In genomic region chr5:157648275-157648990, GRCh38 we compare ENCODE assay signal across 20 cellular contexts. TPM values are rescaled to one million over a fixed set of nuclear protein-coding genes. Genes with fewer than 3 reads are reported as not detected.
"Had no signal": no experiment of that assay in that cellular context is flagged by ENCODE, and none has a peak within 500 bp of the region (broad histone marks: within the 10 kb centered on the region; RNA-seq: fewer than 3 reads in every experiment).

No MANE protein-coding gene starts in this region.

- H3K36me3 ChIP-seq: breast epithelium, heart right ventricle, pancreas, right lobe of liver, spleen, tibial nerve, uterus had no signal

- H3K4me3 Mint-ChIP-seq: activated CD4-positive, alpha-beta memory T cell treated with anti-CD3 and anti-CD28 coated beads, Interleukin-2, amount 10 ng/mL, durations not matched to agents 7 days and 5 days; activated CD8-positive, alpha-beta memory T cell treated with anti-CD3 and anti-CD28 coated beads, Interleukin-2, amount 10 ng/mL, durations not matched to agents 7 days and 5 days; activated naive CD8-positive, alpha-beta T cell; WTC11 had no signal

- H3K4me1 ChIP-seq: breast epithelium, pancreas, right lobe of liver, uterus had no signal

- H3K27ac ChIP-seq: breast epithelium, coronary artery, heart right ventricle, pancreas, right lobe of liver, tibial nerve, uterus had no signal

- H3K4me1 Mint-ChIP-seq: WTC11 had no signal

- H3K4me3 ChIP-seq: breast epithelium, coronary artery, heart right ventricle, pancreas, right lobe of liver, spleen, tibial nerve, uterus had no signal

- ATAC-seq: activated CD8-positive, alpha-beta memory T cell treated with anti-CD3 and anti-CD28 coated beads, Interleukin-2, amount 10 ng/mL, durations not matched to agents 7 days and 5 days; heart right ventricle; left ventricle myocardium superior; pancreas; right lobe of liver; WTC11 had no signal

- H3K27me3 Mint-ChIP-seq: activated CD4-positive, alpha-beta memory T cell treated with anti-CD3 and anti-CD28 coated beads, Interleukin-2, amount 10 ng/mL, durations not matched to agents 7 days and 5 days; activated naive CD8-positive, alpha-beta T cell; naive B cell had no signal

- H3K27ac Mint-ChIP-seq: activated CD4-positive, alpha-beta memory T cell treated with anti-CD3 and anti-CD28 coated beads, Interleukin-2, amount 10 ng/mL, durations not matched to agents 7 days and 5 days; activated CD8-positive, alpha-beta memory T cell treated with anti-CD3 and anti-CD28 coated beads, Interleukin-2, amount 10 ng/mL, durations not matched to agents 7 days and 5 days; activated naive CD8-positive, alpha-beta T cell; WTC11 had no signal

- H3K27me3 ChIP-seq: breast epithelium, pancreas, right lobe of liver, spleen, uterus had no signal

- DNase-seq: activated CD4-positive, alpha-beta memory T cell treated with anti-CD3 and anti-CD28 coated beads, Interleukin-2, amount 10 ng/mL, durations not matched to agents 7 days and 5 days; activated CD4-positive, alpha-beta T cell treated with anti-CD3 and anti-CD28 coated beads for 48 hours; activated CD8-positive, alpha-beta memory T cell treated with anti-CD3 and anti-CD28 coated beads, Interleukin-2, amount 10 ng/mL, durations not matched to agents 7 days and 5 days; amniotic stem cell; heart right ventricle; kidney glomerular epithelial cell; left ventricle myocardium superior; naive B cell; pancreas; right lobe of liver; spleen; stimulated activated naive CD4-positive, alpha-beta T cell treated with Interleukin-2 at 50 U/mL for 16 hours; uterus had no signal

- H3K9me3 ChIP-seq: breast epithelium, pancreas, right lobe of liver, tibial nerve, uterus had no signal

RNA-seq across cellular contexts. Expression of gene SOX30, which starts 3.8 kb away (rescaled TPM):
- total RNA-seq: left ventricle myocardium superior, pancreas, pulmonary artery endothelial cell, uterus had no signal

RNA-seq across cellular contexts. Expression of gene C5orf52, which starts 22.9 kb away (rescaled TPM):
- total RNA-seq: activated CD4-positive, alpha-beta memory T cell treated with anti-CD3 and anti-CD28 coated beads, Interleukin-2, amount 10 ng/mL, durations not matched to agents 7 days and 5 days; activated CD8-positive, alpha-beta memory T cell treated with anti-CD3 and anti-CD28 coated beads, Interleukin-2, amount 10 ng/mL, durations not matched to agents 7 days and 5 days; breast epithelium; heart right ventricle; left ventricle myocardium superior; pancreas; pulmonary artery endothelial cell; right lobe of liver; spleen; tibial nerve; uterus; WTC11 had no signal
- polyA plus RNA-seq: esophagus, heart right ventricle, pancreas, spleen had no signal
